14 cellular contexts compared by ENCODE assay signal in genomic region chr3:99867594-99868437, GRCh38. TPM values are rescaled to one million over a fixed set of nuclear protein-coding genes. Genes with fewer than 3 reads are reported as not detected.
A peak's percentile ranks its signal among the peaks of the same experiment; 100 is the strongest.
DNase-seq lines count a peak whose midpoint lies in the region; ATAC-seq lines count a peak whose summit lies in the region.
"Had no signal": no experiment of that assay in that cellular context is flagged by ENCODE, and none has a peak within 500 bp of the region (broad histone marks: within the 10 kb centered on the region; RNA-seq: fewer than 3 reads in every experiment).

No MANE protein-coding gene starts in this region.

- H3K27ac ChIP-seq in esophagus (ENCODE audit: low read depth in 2 of 2, low read length in 1 of 2), result peak overlapping the region; percentile 11 to 65
- H3K27ac ChIP-seq in rectal smooth muscle tissue (ENCODE audit: low read depth, low read length), result peak overlapping the region; percentile 68

- DNase-seq in left colon (no peak), NCI-H1436 (lab: John Stamatoyannopoulos, UW) (no peak), NCI-H1105 (lab: John Stamatoyannopoulos, UW) (no peak), UCSD-AML1 (lab: John Stamatoyannopoulos, UW; ENCODE audit: unreplicated experiment) (no peak)
- DNase-seq: activated CD4-positive, alpha-beta T cell treated with anti-CD3 and anti-CD28 coated beads, Interleukin-2, amount 50 U/mL, for 4 hours; CD8-positive, alpha-beta memory T cell; islet precursor cell; natural killer cell; testis had no signal

- no peaks in the 10 kb centered on the region for H3K9me3 ChIP-seq in esophagus (ENCODE audit: control insufficient read depth in 2 of 2, insufficient read depth in 1 of 2, low read depth in 1 of 2, low read length in 1 of 2)
- H3K9me3 ChIP-seq: testis had no signal

- H3K27me3 ChIP-seq in esophagus (ENCODE audit: control insufficient read depth in 1 of 2, insufficient read depth in 2 of 2, low read length in 2 of 2), result no peaks in the 10 kb centered on the region
- no peaks in the 10 kb centered on the region for H3K27me3 ChIP-seq in rectal smooth muscle tissue (ENCODE audit: control insufficient read depth, insufficient read depth, low read length)
- H3K27me3 ChIP-seq: testis had no signal

- ATAC-seq in GM18868 (IDR thresholded peaks at IDR 0.05; ENCODE audit: unreplicated experiment), result peak; percentile 34
- peak; percentile 31 for ATAC-seq in HG03442 (IDR thresholded peaks at IDR 0.05; ENCODE audit: unreplicated experiment)
- ATAC-seq in left colon, result no peak
- ATAC-seq: natural killer cell had no signal

- H3K4me3 ChIP-seq in esophagus (ENCODE audit: low read depth in 1 of 2, low read length in 2 of 2) (no peak overlapping the region), rectal smooth muscle tissue (ENCODE audit: low read length) (no peak overlapping the region)
- H3K4me3 ChIP-seq: skin epidermis, testis had no signal

- no peak overlapping the region for H3K9ac ChIP-seq in rectal smooth muscle tissue (ENCODE audit: low read length)

- WGBS in esophagus, 2 donors, result 78 to 80% methylated on average over 3 of the region's 3 CpGs

- intact Hi-C loops in left colon (cut with DNase I, micrococcal nuclease), result no loop called here

- H3K36me3 ChIP-seq in esophagus (ENCODE audit: control insufficient read depth in 2 of 2, insufficient read depth in 2 of 2, low read length in 1 of 2) (no peaks in the 10 kb centered on the region), rectal smooth muscle tissue (ENCODE audit: control insufficient read depth, insufficient read depth, low read length) (no peaks in the 10 kb centered on the region)

- H3K4me1 ChIP-seq in esophagus (ENCODE audit: control insufficient read depth in 2 of 2, insufficient read depth in 2 of 2, low read length in 1 of 2) (peaks cover 0 to 2% of the 10 kb centered on the region in 2 donors), rectal smooth muscle tissue (ENCODE audit: control insufficient read depth, insufficient read depth, low read length) (peaks cover 69% of the 10 kb centered on the region)

RNA-seq across cellular contexts. Expression of gene CMSS1, which starts 50.2 kb away (rescaled TPM):
- polyA plus RNA-seq in esophagus, result 10 to 100 TPM; 15.5 to 17.9 TPM
- total RNA-seq in left colon, result 1 to 10 TPM; 8.2 to 9.5 TPM
